In the genomic region with DNA sequence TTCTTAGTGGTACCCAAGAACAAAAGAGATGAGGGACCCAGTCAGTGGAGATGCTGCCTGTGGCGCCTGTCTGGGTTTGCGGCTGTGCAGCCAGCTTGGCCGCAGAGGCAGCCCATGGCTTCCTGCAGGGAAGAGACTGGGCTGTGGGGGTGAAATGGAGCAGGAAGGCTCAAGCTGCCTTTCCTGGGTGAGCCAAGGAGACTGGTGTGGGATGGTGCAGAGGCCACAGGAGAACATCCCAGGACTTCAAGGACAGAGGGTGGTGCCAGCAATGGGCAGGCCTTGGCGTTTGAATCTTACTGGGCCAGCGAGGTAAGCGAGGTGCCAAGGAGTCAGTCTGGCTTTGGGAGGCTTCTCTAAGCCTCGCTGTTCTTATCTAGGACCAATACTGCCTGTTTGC, we compare ENCODE assay signal across 30 cellular contexts. TPM values are rescaled to one million over a fixed set of nuclear protein-coding genes. Genes with fewer than 3 reads are reported as not detected.
"Had no signal": no experiment of that assay in that cellular context is flagged by ENCODE, and none has a peak within 500 bp of the region (broad histone marks: within the 10 kb centered on the region; RNA-seq: fewer than 3 reads in every experiment).

No MANE protein-coding gene starts in this region.

- H3K4me1 Mint-ChIP-seq: naive thymus-derived CD4-positive, alpha-beta T cell had no signal

- H3K9me3 Mint-ChIP-seq: endodermal cell, nephron progenitor cell had no signal

- H3K4me1 ChIP-seq: gastrocnemius medialis, heart right ventricle, right atrium auricular region, sigmoid colon, suprapubic skin, tibial artery, upper lobe of left lung, uterus had no signal

- ATAC-seq: gastrocnemius medialis; heart right ventricle; naive thymus-derived CD4-positive, alpha-beta T cell had no signal

- H3K4me3 Mint-ChIP-seq: endodermal cell; naive thymus-derived CD4-positive, alpha-beta T cell; nephron progenitor cell had no signal

- H3K27ac ChIP-seq: coronary artery, gastrocnemius medialis, heart right ventricle, right atrium auricular region, sigmoid colon, skin epidermis, suprapubic skin, tibial artery, upper lobe of left lung, uterus had no signal

- H3K36me3 Mint-ChIP-seq: naive thymus-derived CD4-positive, alpha-beta T cell had no signal

- DNase-seq: effector CD4-positive, alpha-beta T cell; endodermal cell; erythroblast; gastrocnemius medialis; heart right ventricle; hypothalamus; kidney glomerular epithelial cell; naive thymus-derived CD4-positive, alpha-beta T cell; nephron progenitor cell; nucleus accumbens; sigmoid colon; stimulated activated CD4-positive, alpha-beta T cell treated with anti-CD3 and anti-CD28 coated beads, Interleukin-2, amount 100 ng/mL, for 24 hours; stimulated activated naive CD4-positive, alpha-beta T cell treated with Interleukin-2 at 50 U/mL for 16 hours; tibial artery; upper lobe of left lung; uterus had no signal

- H3K9me3 ChIP-seq: gastrocnemius medialis, heart right ventricle, right atrium auricular region, sigmoid colon, suprapubic skin, tibial artery, upper lobe of left lung, uterus had no signal

- H3K4me3 ChIP-seq: coronary artery, gastrocnemius medialis, heart right ventricle, right atrium auricular region, sigmoid colon, skin epidermis, suprapubic skin, tibial artery, upper lobe of left lung, uterus had no signal

- H3K36me3 ChIP-seq: gastrocnemius medialis, heart right ventricle, right atrium auricular region, sigmoid colon, suprapubic skin, tibial artery, upper lobe of left lung, uterus had no signal

- H3K27ac Mint-ChIP-seq: endodermal cell; naive thymus-derived CD4-positive, alpha-beta T cell; nephron progenitor cell had no signal

- H3K27me3 ChIP-seq: gastrocnemius medialis, heart right ventricle, right atrium auricular region, sigmoid colon, suprapubic skin, upper lobe of left lung, uterus had no signal

RNA-seq across cellular contexts. Expression of a gene that starts 26.4 kb away (rescaled TPM):
- total RNA-seq: chondrocyte; dermis microvascular lymphatic vessel endothelial cell; endodermal cell; endothelial cell of umbilical vein; fibroblast of lung; fibroblast of villous mesenchyme; gastrocnemius medialis; heart right ventricle; liver; lung microvascular endothelial cell; mesenteric fat pad; mononuclear cell; naive thymus-derived CD4-positive, alpha-beta T cell; pulmonary artery endothelial cell; right atrium auricular region; sigmoid colon; suprapubic skin; upper lobe of left lung; uterus had no signal
- polyA plus RNA-seq: endothelial cell of umbilical vein; fibroblast of lung; heart right ventricle; liver; naive thymus-derived CD4-positive, alpha-beta T cell; sigmoid colon had no signal

RNA-seq across cellular contexts. Expression of a gene that starts 41.6 kb away (rescaled TPM):
- total RNA-seq: chondrocyte; dermis microvascular lymphatic vessel endothelial cell; endothelial cell of umbilical vein; fibroblast of lung; fibroblast of villous mesenchyme; liver; lung microvascular endothelial cell; mononuclear cell; naive thymus-derived CD4-positive, alpha-beta T cell; pulmonary artery endothelial cell had no signal
- polyA plus RNA-seq: endothelial cell of umbilical vein; fibroblast of lung; naive thymus-derived CD4-positive, alpha-beta T cell had no signal
